26 cellular contexts compared by ENCODE assay signal in the genomic region with DNA sequence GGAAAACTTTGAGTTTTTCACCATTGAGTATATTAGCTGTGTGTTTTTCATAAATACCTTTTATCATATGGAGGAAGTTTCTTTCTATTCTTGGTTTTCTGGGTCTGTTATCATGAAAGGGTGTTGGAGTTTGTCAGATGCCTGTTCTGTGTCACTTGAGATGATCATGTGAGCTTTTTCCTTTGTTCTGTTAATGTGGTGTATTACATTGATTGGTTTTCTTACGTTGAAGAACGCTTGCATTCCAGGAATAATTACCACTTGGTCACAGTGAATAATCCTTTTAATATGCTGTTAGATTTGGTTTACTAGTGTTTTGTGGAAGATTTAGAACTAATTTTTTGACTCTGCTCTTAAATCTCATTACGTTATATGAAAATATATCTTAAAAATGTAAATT. TPM values are rescaled to one million over a fixed set of nuclear protein-coding genes. Genes with fewer than 3 reads are reported as not detected.
DNase-seq lines count a peak whose midpoint lies in the region; ATAC-seq and TF ChIP-seq lines count a peak whose summit lies in the region.
"Had no signal": no experiment of that assay in that cellular context is flagged by ENCODE, and none has a peak within 500 bp of the region (broad histone marks: within the 10 kb centered on the region; RNA-seq: fewer than 3 reads in every experiment).

No MANE protein-coding gene starts in this region.

- no peak overlapping the region for H3K27ac ChIP-seq in smooth muscle cell (ENCODE audit: low read depth)
- H3K27ac ChIP-seq: brain microvascular endothelial cell, heart right ventricle, neutrophil, psoas muscle, SJSA1, transverse colon had no signal

- peaks cover 24% of the 10 kb centered on the region for H3K36me3 Mint-ChIP-seq in WTC11

- no peak for TF ChIP-seq CTCF in WTC11 (IDR thresholded peaks at IDR 0.05)
- TF ChIP-seq CTCF in smooth muscle cell (IDR thresholded peaks at IDR 0.05; ENCODE audit: borderline replicate concordance, insufficient read depth, poor library complexity, severe bottlenecking) = no peak

- H3K9me3 ChIP-seq in smooth muscle cell (replicated peaks; ENCODE audit: low read depth) = no peaks in the 10 kb centered on the region
- H3K9me3 ChIP-seq: BE2C, HAP-1, heart right ventricle, neutrophil, psoas muscle, SJSA1, transverse colon had no signal

- H3K4me2 ChIP-seq in smooth muscle cell = peak overlapping the region; percentile 7

- ATAC-seq in WTC11 (no peak), HG03135 (IDR thresholded peaks at IDR 0.05; ENCODE audit: unreplicated experiment) (no peak), GM21515 (IDR thresholded peaks at IDR 0.05; ENCODE audit: unreplicated experiment) (no peak)
- ATAC-seq: activated CD8-positive, alpha-beta T cell treated with anti-CD3 and anti-CD28 coated beads, Interleukin-2, amount 10 ng/mL, durations not matched to agents 7 days and 5 days; heart right ventricle; psoas muscle had no signal

- H3K4me1 Mint-ChIP-seq in WTC11 = peaks cover 57% of the 10 kb centered on the region

- no peaks in the 10 kb centered on the region for H3K79me2 ChIP-seq in smooth muscle cell (ENCODE audit: low read depth)

- H3K36me3 ChIP-seq in smooth muscle cell (ENCODE audit: low read depth) = no peaks in the 10 kb centered on the region
- H3K36me3 ChIP-seq: BE2C, brain microvascular endothelial cell, heart right ventricle, neutrophil, SJSA1, transverse colon had no signal

- CTCF ChIA-PET in WTC11 (lab: Charles Lee) = no interaction called here

- peaks cover 26% of the 10 kb centered on the region for H4K20me1 ChIP-seq in smooth muscle cell (ENCODE audit: low read depth)

- no peak overlapping the region for H3K9ac ChIP-seq in smooth muscle cell (ENCODE audit: low read depth)

- H3K27me3 Mint-ChIP-seq in WTC11 (ENCODE audit: low read depth) = no peaks in the 10 kb centered on the region

- no peak overlapping the region for H3K4me3 ChIP-seq in smooth muscle cell
- H3K4me3 ChIP-seq: HAP-1, heart right ventricle, psoas muscle, SJSA1, transverse colon had no signal

- H3K4me1 ChIP-seq in smooth muscle cell (ENCODE audit: low read depth) = peaks cover 8% of the 10 kb centered on the region
- H3K4me1 ChIP-seq: BE2C, heart right ventricle, psoas muscle, SJSA1, transverse colon had no signal

- H3K27ac Mint-ChIP-seq in WTC11 = peak overlapping the region; percentile 89
- H3K27ac Mint-ChIP-seq: activated CD8-positive, alpha-beta T cell treated with anti-CD3 and anti-CD28 coated beads, Interleukin-2, amount 10 ng/mL, durations not matched to agents 7 days and 5 days had no signal

- peak overlapping the region; percentile 31 for H3K4me3 Mint-ChIP-seq in WTC11
- H3K4me3 Mint-ChIP-seq: activated CD8-positive, alpha-beta T cell treated with anti-CD3 and anti-CD28 coated beads, Interleukin-2, amount 10 ng/mL, durations not matched to agents 7 days and 5 days had no signal

- WGBS in smooth muscle cell (ENCODE audit: low lambda C conversion rate) = 54% methylated on average over 3 of the region's 3 CpGs

- H3F3A ChIP-seq in smooth muscle cell (ENCODE audit: low read depth) = no peaks in the 10 kb centered on the region

- DNase-seq in NCI-H1417 (lab: John Stamatoyannopoulos, UW) (peak in 2 of 3 experiments; percentile 34 to 72), NCI-H1417 treated with DMSO at 0.1 percent for 48 hours (lab: John Stamatoyannopoulos, UW) (no peak), NCI-H146 treated with DMSO at 0.1 percent for 48 hours (lab: John Stamatoyannopoulos, UW; ENCODE audit: unreplicated experiment) (peak; percentile 20), WTC11 (ENCODE audit: low spot score) (no peak), smooth muscle cell (lab: John Stamatoyannopoulos, UW; ENCODE audit: unreplicated experiment) (no peak), Ammon's horn (ENCODE audit: low spot score) (no peak)
- DNase-seq: activated CD4-positive, alpha-beta T cell treated with anti-CD3 and anti-CD28 coated beads for 1 hour; activated CD8-positive, alpha-beta T cell treated with anti-CD3 and anti-CD28 coated beads, Interleukin-2, amount 10 ng/mL, durations not matched to agents 7 days and 5 days; activated gamma-delta T cell treated with Interleukin-2 at 50 U/mL for 16 hours; activated T-cell treated with anti-CD3 and anti-CD28 coated beads, Interleukin-2, amount 50 U/mL, for 1 hour; BE2C; brain microvascular endothelial cell; effector memory CD4-positive, alpha-beta T cell; erythroblast; heart right ventricle; IMR-90; NCI-H1694 treated with DMSO at 0.1 percent for 48 hours; NCI-H524; psoas muscle; transverse colon had no signal

- H3K27me3 ChIP-seq in smooth muscle cell (ENCODE audit: low read depth) = no peaks in the 10 kb centered on the region

- no peak overlapping the region for H2AFZ ChIP-seq in smooth muscle cell (ENCODE audit: low read depth)

- no peaks in the 10 kb centered on the region for H3K9me3 Mint-ChIP-seq in WTC11

- POLR2A ChIA-PET in WTC11 (lab: Charles Lee) = no interaction called here

TF ChIP-seq in WTC11, 78 proteins besides CTCF, POLR2A, EP300 and RAD21:
- TF ChIP-seq, protein P1, sequence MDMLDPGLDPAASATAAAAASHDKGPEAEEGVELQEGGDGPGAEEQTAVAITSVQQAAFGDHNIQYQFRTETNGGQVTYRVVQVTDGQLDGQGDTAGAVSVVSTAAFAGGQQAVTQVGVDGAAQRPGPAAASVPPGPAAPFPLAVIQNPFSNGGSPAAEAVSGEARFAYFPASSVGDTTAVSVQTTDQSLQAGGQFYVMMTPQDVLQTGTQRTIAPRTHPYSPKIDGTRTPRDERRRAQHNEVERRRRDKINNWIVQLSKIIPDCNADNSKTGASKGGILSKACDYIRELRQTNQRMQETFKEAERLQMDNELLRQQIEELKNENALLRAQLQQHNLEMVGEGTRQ (CRISPR knock-in tag; IDR thresholded peaks at IDR 0.05) = peak; percentile 41; the same call in 1 of the 2 replicates
- TF ChIP-seq GRHL2 (CRISPR knock-in tag; IDR thresholded peaks at IDR 0.05; ENCODE audit: insufficient replicate concordance, severe bottlenecking) = no peak
- TF ChIP-seq, protein P2, sequence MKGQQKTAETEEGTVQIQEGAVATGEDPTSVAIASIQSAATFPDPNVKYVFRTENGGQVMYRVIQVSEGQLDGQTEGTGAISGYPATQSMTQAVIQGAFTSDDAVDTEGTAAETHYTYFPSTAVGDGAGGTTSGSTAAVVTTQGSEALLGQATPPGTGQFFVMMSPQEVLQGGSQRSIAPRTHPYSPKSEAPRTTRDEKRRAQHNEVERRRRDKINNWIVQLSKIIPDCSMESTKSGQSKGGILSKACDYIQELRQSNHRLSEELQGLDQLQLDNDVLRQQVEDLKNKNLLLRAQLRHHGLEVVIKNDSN (CRISPR knock-in tag; IDR thresholded peaks at IDR 0.05) = peak; percentile 30; the same call in 1 of the 2 replicates
- TF ChIP-seq ZNF138 (CRISPR knock-in tag; conservative IDR thresholded peaks at IDR 0.05) = no peak

RNA-seq across cellular contexts. Expression of a gene that starts 7.8 kb away (rescaled TPM):
- 51.4 to 53.0 TPM (median 52.1 TPM) in 3 replicates for total RNA-seq in WTC11 (2021)
- 6.3 and 17.9 TPM in 2 replicates for total RNA-seq in smooth muscle cell
- 12.1 and 15.8 TPM in 2 replicates for polyA plus RNA-seq in smooth muscle cell
- total RNA-seq: activated CD8-positive, alpha-beta T cell treated with anti-CD3 and anti-CD28 coated beads, Interleukin-2, amount 10 ng/mL, durations not matched to agents 7 days and 5 days; psoas muscle; T-helper 1 cell treated with Interleukin-12 subunit alpha and Interleukin-12 subunit beta and Interleukin-4 antibody, amounts not matched to agents 30 ng/mL and 1 ng/mL, for 36 hours had no signal

Comparison
In these comparisons a context has a peak if more than half of its experiments do, and no peak if none do; other contexts are left out.
1. DNase-seq: peak in NCI-H1417 (2 of 3) and NCI-H146 treated with DMSO at 0.1 percent for 48 hours (single experiment); none in NCI-H1417 treated with DMSO at 0.1 percent for 48 hours (single experiment), WTC11 (single experiment), smooth muscle cell (single experiment) and Ammon's horn (single experiment).